ENCODE assay signal across 2 cellular contexts in genomic region chr18:9765505-9765904, GRCh38.
A peak's percentile ranks its signal among the peaks of the same experiment; 100 is the strongest.
TF ChIP-seq lines count a peak whose summit lies in the region.

No MANE protein-coding gene starts in this region.

TF ChIP-seq in HepG2, 621 proteins besides CTCF, POLR2A, EP300 and RAD21 (continues in another document):
- TF ChIP-seq PAXIP1 (CRISPR knock-in tag; conservative IDR thresholded peaks at IDR 0.05) (0 out of 2 replicates have a peak, but pooled peaks have one; percentile 12), ETV5 (CRISPR knock-in tag; IDR thresholded peaks at IDR 0.05; ENCODE audit: borderline replicate concordance) (peak; percentile 69; the same call in 1 of the 2 replicates), SIX1 (CRISPR knock-in tag; IDR thresholded peaks at IDR 0.05; ENCODE audit: borderline replicate concordance) (peak; percentile 90; the same call in 1 of the 2 replicates), SOX6 (IDR thresholded peaks at IDR 0.05) (no peak), SOX6 (CRISPR knock-in tag; IDR thresholded peaks at IDR 0.05) (peak; percentile 65; the same call in 1 of the 2 replicates), ZFX (CRISPR knock-in tag; IDR thresholded peaks at IDR 0.05; ENCODE audit: low read depth) (peak; percentile 52; the same call in 1 of the 2 replicates), ZBED4 (CRISPR knock-in tag; IDR thresholded peaks at IDR 0.05; ENCODE audit: borderline replicate concordance) (0 out of 2 replicates have a peak, but pooled peaks have one; percentile 51), HMG20A (CRISPR knock-in tag; IDR thresholded peaks at IDR 0.05; ENCODE audit: borderline replicate concordance) (0 out of 2 replicates have a peak, but pooled peaks have one; percentile 41), GATAD2A (CRISPR knock-in tag; IDR thresholded peaks at IDR 0.05) (0 out of 2 replicates have a peak, but pooled peaks have one; percentile 16), ZNF710 (CRISPR knock-in tag; IDR thresholded peaks at IDR 0.05; ENCODE audit: borderline replicate concordance) (no peak), TEAD3 (CRISPR knock-in tag; optimal IDR thresholded peaks at IDR 0.05; ENCODE audit: borderline replicate concordance) (peak; percentile 57), CEBPG (CRISPR knock-in tag; IDR thresholded peaks at IDR 0.05) (no peak), HNF4A (CRISPR knock-in tag; IDR thresholded peaks at IDR 0.05) (peak; percentile 63), ZNF543 (CRISPR knock-in tag; IDR thresholded peaks at IDR 0.05) (no peak), ARID3A (IDR thresholded peaks at IDR 0.05; ENCODE audit: low read depth, low read length) (0 out of 2 replicates have a peak, but pooled peaks have one; percentile 15)

TF ChIP-seq in K562, 482 proteins besides CTCF, POLR2A, EP300 and RAD21:
- TF ChIP-seq POU5F1 (IDR thresholded peaks at IDR 0.05; ENCODE audit: borderline replicate concordance, low read depth, low read length, partially characterized antibody) (no peak), GTF2A2 (tag; IDR thresholded peaks at IDR 0.05) (no peak), SAFB2 (IDR thresholded peaks at IDR 0.05; ENCODE audit: borderline replicate concordance, low read depth, low read length, severe bottlenecking) (no peak), ZKSCAN8 (CRISPR knock-in tag; IDR thresholded peaks at IDR 0.05) (no peak), ZNF263 (CRISPR knock-in tag; IDR thresholded peaks at IDR 0.05; ENCODE audit: borderline replicate concordance) (no peak), TCF3 (CRISPR knock-in tag; IDR thresholded peaks at IDR 0.05) (no peak), DIDO1 (tag; IDR thresholded peaks at IDR 0.05; ENCODE audit: low read depth) (no peak), TEAD2 (tag; IDR thresholded peaks at IDR 0.05) (no peak), ATF1 (CRISPR knock-in tag; IDR thresholded peaks at IDR 0.05) (no peak), ATF1 (tag; IDR thresholded peaks at IDR 0.05) (no peak), ZNF280A (IDR thresholded peaks at IDR 0.05; ENCODE audit: low read depth, partially characterized antibody) (no peak)
- TF ChIP-seq, protein P1, sequence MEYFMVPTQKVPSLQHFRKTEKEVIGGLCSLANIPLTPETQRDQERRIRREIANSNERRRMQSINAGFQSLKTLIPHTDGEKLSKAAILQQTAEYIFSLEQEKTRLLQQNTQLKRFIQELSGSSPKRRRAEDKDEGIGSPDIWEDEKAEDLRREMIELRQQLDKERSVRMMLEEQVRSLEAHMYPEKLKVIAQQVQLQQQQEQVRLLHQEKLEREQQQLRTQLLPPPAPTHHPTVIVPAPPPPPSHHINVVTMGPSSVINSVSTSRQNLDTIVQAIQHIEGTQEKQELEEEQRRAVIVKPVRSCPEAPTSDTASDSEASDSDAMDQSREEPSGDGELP (CRISPR knock-in tag; IDR thresholded peaks at IDR 0.05; ENCODE audit: borderline replicate concordance): no peak
- TF ChIP-seq, protein P2, sequence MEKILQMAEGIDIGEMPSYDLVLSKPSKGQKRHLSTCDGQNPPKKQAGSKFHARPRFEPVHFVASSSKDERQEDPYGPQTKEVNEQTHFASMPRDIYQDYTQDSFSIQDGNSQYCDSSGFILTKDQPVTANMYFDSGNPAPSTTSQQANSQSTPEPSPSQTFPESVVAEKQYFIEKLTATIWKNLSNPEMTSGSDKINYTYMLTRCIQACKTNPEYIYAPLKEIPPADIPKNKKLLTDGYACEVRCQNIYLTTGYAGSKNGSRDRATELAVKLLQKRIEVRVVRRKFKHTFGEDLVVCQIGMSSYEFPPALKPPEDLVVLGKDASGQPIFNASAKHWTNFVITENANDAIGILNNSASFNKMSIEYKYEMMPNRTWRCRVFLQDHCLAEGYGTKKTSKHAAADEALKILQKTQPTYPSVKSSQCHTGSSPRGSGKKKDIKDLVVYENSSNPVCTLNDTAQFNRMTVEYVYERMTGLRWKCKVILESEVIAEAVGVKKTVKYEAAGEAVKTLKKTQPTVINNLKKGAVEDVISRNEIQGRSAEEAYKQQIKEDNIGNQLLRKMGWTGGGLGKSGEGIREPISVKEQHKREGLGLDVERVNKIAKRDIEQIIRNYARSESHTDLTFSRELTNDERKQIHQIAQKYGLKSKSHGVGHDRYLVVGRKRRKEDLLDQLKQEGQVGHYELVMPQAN (IDR thresholded peaks at IDR 0.05; ENCODE audit: borderline replicate concordance): no peak
TF ChIP-seq in K562: peak in this region for 0.
